In the genomic region with DNA sequence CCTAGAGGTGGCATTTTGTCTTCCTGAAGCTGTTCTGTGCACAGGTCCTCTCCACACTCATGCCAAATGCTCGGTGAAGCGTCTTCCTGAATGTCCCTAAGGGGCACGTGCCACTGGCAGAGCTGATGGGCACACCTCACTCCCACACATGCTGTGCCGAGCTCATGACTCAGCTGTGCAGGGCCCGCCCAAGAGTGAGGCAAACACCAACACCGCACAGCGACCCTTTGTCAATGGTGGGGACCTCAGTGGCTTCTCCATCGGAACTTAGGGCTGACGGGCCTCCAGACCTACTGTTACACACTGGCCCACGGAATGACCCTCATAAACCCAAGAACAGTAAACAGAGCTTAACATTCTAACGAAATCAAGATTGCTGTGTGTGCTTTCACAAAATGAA, we compare ENCODE assay signal across 13 cellular contexts.
DNase-seq lines count a peak whose midpoint lies in the region; ATAC-seq and TF ChIP-seq lines count a peak whose summit lies in the region.
"Had no signal": no experiment of that assay in that cellular context is flagged by ENCODE, and none has a peak within 500 bp of the region (broad histone marks: within the 10 kb centered on the region; RNA-seq: fewer than 3 reads in every experiment).

No MANE protein-coding gene starts in this region.

- no peak overlapping the region for H2BK5ac ChIP-seq in trophoblast cell (ENCODE audit: low read depth, low read length, poor library complexity)

- H3K4me1 ChIP-seq in BLaER1 treated with 17β-estradiol and CSF1 and Interleukin-3, amounts not matched to agents 10 nM and 100 nM = peaks cover 11 to 21% (median 14%) of the 10 kb centered on the region in 10 experiments; a peak in 19 of 20 replicates
- peaks cover 5 to 6% of the 10 kb centered on the region in 2 experiments for H3K4me1 ChIP-seq in trophoblast cell (ENCODE audit: control insufficient read depth in 1 of 2, insufficient read depth in 2 of 2, low read length in 2 of 2)
- no peaks in the 10 kb centered on the region for H3K4me1 ChIP-seq in BE2C

- H3K27ac Mint-ChIP-seq in mesothelial cell of epicardium = peak overlapping the region; percentile 9
- H3K27ac Mint-ChIP-seq: effector memory CD8-positive, alpha-beta T cell; stimulated activated naive CD8-positive, alpha-beta T cell treated with anti-CD3 and anti-CD28 coated beads, Interleukin-15, Interleukin-2, amounts not matched to agents 100 ng/mL and 50 ng/mL, for 24 hours had no signal

- DNase-seq in LoVo (ENCODE audit: low spot score) (peak; percentile 82), mesothelial cell of epicardium (ENCODE audit: low spot score in 2 of 2, unreplicated experiment in 2 of 2) (no peak), trophoblast cell (no peak), BE2C (no peak), NCI-H748 (lab: John Stamatoyannopoulos, UW; ENCODE audit: unreplicated experiment) (no peak)
- no peak for DNase-seq in activated T-cell treated with anti-CD3 and anti-CD28 coated beads, Interleukin-2, amount 50 U/mL, for 4 hours
- DNase-seq: CD4-positive, CD25-positive, alpha-beta regulatory T cell; effector memory CD8-positive, alpha-beta T cell; GM23248; NCI-H510A had no signal

- no peak overlapping the region for H3K18ac ChIP-seq in trophoblast cell (ENCODE audit: low read length)

- H3K27me3 Mint-ChIP-seq in mesothelial cell of epicardium (ENCODE audit: low read depth) = no peaks in the 10 kb centered on the region
- H3K27me3 Mint-ChIP-seq in activated T-cell treated with anti-CD3 and anti-CD28 coated beads, Interleukin-2, amount 50 U/mL, for 4 hours (ENCODE audit: low read depth) = no peaks in the 10 kb centered on the region
- H3K27me3 Mint-ChIP-seq: CD4-positive, CD25-positive, alpha-beta regulatory T cell; effector memory CD8-positive, alpha-beta T cell; stimulated activated naive CD8-positive, alpha-beta T cell treated with anti-CD3 and anti-CD28 coated beads, Interleukin-15, Interleukin-2, amounts not matched to agents 100 ng/mL and 50 ng/mL, for 24 hours had no signal

- H3K27me3 ChIP-seq in BLaER1 treated with 17β-estradiol and CSF1 and Interleukin-3, amounts not matched to agents 10 nM and 100 nM = no peaks in the 10 kb centered on the region
- H3K27me3 ChIP-seq in trophoblast cell (ENCODE audit: insufficient read depth, low read length) (no peaks in the 10 kb centered on the region), BE2C (no peaks in the 10 kb centered on the region)

- no peaks in the 10 kb centered on the region for H4K20me1 ChIP-seq in BLaER1 treated with 17β-estradiol and CSF1 and Interleukin-3, amounts not matched to agents 10 nM and 100 nM

- no CpG with 5 or more reads among the region's 11 CpGs for WGBS in trophoblast cell (ENCODE audit: extremely low coverage, insufficient coverage, insufficient read length)

- no peak overlapping the region for H3K4me3 Mint-ChIP-seq in mesothelial cell of epicardium
- no peak overlapping the region for H3K4me3 Mint-ChIP-seq in activated T-cell treated with anti-CD3 and anti-CD28 coated beads, Interleukin-2, amount 50 U/mL, for 4 hours
- H3K4me3 Mint-ChIP-seq: CD4-positive, CD25-positive, alpha-beta regulatory T cell; effector memory CD8-positive, alpha-beta T cell; stimulated activated naive CD8-positive, alpha-beta T cell treated with anti-CD3 and anti-CD28 coated beads, Interleukin-15, Interleukin-2, amounts not matched to agents 100 ng/mL and 50 ng/mL, for 24 hours had no signal

- H2AFZ ChIP-seq in trophoblast cell (ENCODE audit: insufficient read depth, low read length, poor library complexity) = no peak overlapping the region
- H2AFZ ChIP-seq: GM23248 had no signal

- no peaks in the 10 kb centered on the region for H3K9me3 Mint-ChIP-seq in mesothelial cell of epicardium
- no peaks in the 10 kb centered on the region for H3K9me3 Mint-ChIP-seq in activated T-cell treated with anti-CD3 and anti-CD28 coated beads, Interleukin-2, amount 50 U/mL, for 4 hours
- H3K9me3 Mint-ChIP-seq: effector memory CD8-positive, alpha-beta T cell; stimulated activated naive CD8-positive, alpha-beta T cell treated with anti-CD3 and anti-CD28 coated beads, Interleukin-15, Interleukin-2, amounts not matched to agents 100 ng/mL and 50 ng/mL, for 24 hours had no signal

- no peak; the same call in 1 of the 2 replicates for TF ChIP-seq CTCF in VCaP (conservative IDR thresholded peaks at IDR 0.05)
- TF ChIP-seq CTCF in mesothelial cell of epicardium (IDR thresholded peaks at IDR 0.05; ENCODE audit: unreplicated experiment) = no peak
- TF ChIP-seq CTCF in BE2C (IDR thresholded peaks at IDR 0.05; ENCODE audit: low read depth, low read length) = no peak

- no peaks in the 10 kb centered on the region for H3K79me1 ChIP-seq in trophoblast cell (ENCODE audit: low read length)

- H4K91ac ChIP-seq in trophoblast cell (ENCODE audit: low read depth, low read length) = no peak overlapping the region

- H3K9me3 ChIP-seq in BLaER1 treated with 17β-estradiol and CSF1 and Interleukin-3, amounts not matched to agents 10 nM and 100 nM (replicated peaks in 1 of 11) = no peaks in the 10 kb centered on the region; a peak in 1 of 22 replicates
- H3K9me3 ChIP-seq in trophoblast cell (ENCODE audit: insufficient read depth, low read depth, low read length) = no peaks in the 10 kb centered on the region
- no peaks in the 10 kb centered on the region for H3K9me3 ChIP-seq in BE2C

- peaks cover 0 to 21% (median 0%) of the 10 kb centered on the region in 11 experiments; a peak in 2 of 22 replicates for H3K36me3 ChIP-seq in BLaER1 treated with 17β-estradiol and CSF1 and Interleukin-3, amounts not matched to agents 10 nM and 100 nM
- H3K36me3 ChIP-seq in trophoblast cell (ENCODE audit: control insufficient read depth in 1 of 2, insufficient read depth in 2 of 2, low read length in 2 of 2) (no peaks in the 10 kb centered on the region), BE2C (no peaks in the 10 kb centered on the region)

- no peak overlapping the region for H3K14ac ChIP-seq in trophoblast cell (ENCODE audit: low read length)

- peak overlapping the region in 2 of 11 experiments; percentile 13 to 53; a peak in 1 of 22 replicates for H3K27ac ChIP-seq in BLaER1 treated with 17β-estradiol and CSF1 and Interleukin-3, amounts not matched to agents 10 nM and 100 nM
- H3K27ac ChIP-seq in VCaP = peak overlapping the region; percentile 82
- no peak overlapping the region for H3K27ac ChIP-seq in trophoblast cell (ENCODE audit: low read depth, low read length)
- H3K27ac ChIP-seq: GM23248 had no signal

- H3K4me1 Mint-ChIP-seq in mesothelial cell of epicardium = peaks cover 23% of the 10 kb centered on the region
- no peaks in the 10 kb centered on the region for H3K4me1 Mint-ChIP-seq in activated T-cell treated with anti-CD3 and anti-CD28 coated beads, Interleukin-2, amount 50 U/mL, for 4 hours (ENCODE audit: low read depth)

- H4K12ac ChIP-seq in trophoblast cell (ENCODE audit: low read depth, low read length) = no peak overlapping the region

- no peak overlapping the region for H2BK120ac ChIP-seq in trophoblast cell (ENCODE audit: insufficient read depth, low read length, poor library complexity)

- no peak overlapping the region for H3K4me3 ChIP-seq in BLaER1 treated with 17β-estradiol and CSF1 and Interleukin-3, amounts not matched to agents 10 nM and 100 nM
- no peak overlapping the region for H3K4me3 ChIP-seq in trophoblast cell (ENCODE audit: low read depth, low read length)
- H3K4me3 ChIP-seq in BE2C (ENCODE audit: low read depth, low read length) = no peak overlapping the region
- H3K4me3 ChIP-seq: GM23248 had no signal

- no peak overlapping the region for H3K23ac ChIP-seq in trophoblast cell (ENCODE audit: low read length)

- ATAC-seq in activated T-cell treated with anti-CD3 and anti-CD28 coated beads, Interleukin-2, amount 50 U/mL, for 4 hours = no peak
- ATAC-seq: effector memory CD8-positive, alpha-beta T cell had no signal

- H3K9ac ChIP-seq in BLaER1 treated with 17β-estradiol and CSF1 and Interleukin-3, amounts not matched to agents 10 nM and 100 nM = no peak overlapping the region
- no peak overlapping the region for H3K9ac ChIP-seq in trophoblast cell (ENCODE audit: low read length)
- H3K9ac ChIP-seq: GM23248 had no signal

- no peaks in the 10 kb centered on the region for H3K79me2 ChIP-seq in trophoblast cell (ENCODE audit: control insufficient read depth, insufficient read depth, low read length, poor library complexity)

- no peak overlapping the region for H2BK12ac ChIP-seq in trophoblast cell (ENCODE audit: low read length)

- no peak overlapping the region for H4K8ac ChIP-seq in trophoblast cell (ENCODE audit: low read depth, low read length)

- no peaks in the 10 kb centered on the region for H3K36me3 Mint-ChIP-seq in mesothelial cell of epicardium
- peaks cover 15% of the 10 kb centered on the region for H3K36me3 Mint-ChIP-seq in activated T-cell treated with anti-CD3 and anti-CD28 coated beads, Interleukin-2, amount 50 U/mL, for 4 hours (ENCODE audit: insufficient read depth)

- H3K4me2 ChIP-seq in BLaER1 treated with 17β-estradiol and CSF1 and Interleukin-3, amounts not matched to agents 10 nM and 100 nM = peak overlapping the region; percentile 11 to 82 (median 53); a peak in 21 of 22 replicates
- no peak overlapping the region for H3K4me2 ChIP-seq in trophoblast cell (ENCODE audit: low read length)

- H2AK5ac ChIP-seq in trophoblast cell (ENCODE audit: low read length) = no peak overlapping the region

- H3K4ac ChIP-seq in trophoblast cell (ENCODE audit: low read depth, low read length) = no peak overlapping the region
